8 cellular contexts compared by ENCODE assay signal in genomic region chr15:62164500-62165028, GRCh38. TPM values are rescaled to one million over a fixed set of nuclear protein-coding genes. Genes with fewer than 3 reads are reported as not detected.
DNase-seq lines count a peak whose midpoint lies in the region; ATAC-seq, FAIRE-seq and TF ChIP-seq lines count a peak whose summit lies in the region.

No MANE protein-coding gene starts in this region.

- H3K4me3 ChIP-seq in brain microvascular endothelial cell (ENCODE audit: low read depth, low read length) (peak overlapping the region; percentile 16), thymus (ENCODE audit: low read length) (peak overlapping the region; percentile 43)

- in situ Hi-C loops in brain microvascular endothelial cell (cut with HindIII; ENCODE audit: low pct_ligation_motif_present, low sequenced_read_pairs), result no loop called here

- WGBS in thymus, result 1% methylated on average over 76 of the region's 76 CpGs

- H3K27ac ChIP-seq in brain microvascular endothelial cell (no peak overlapping the region), thymus (ENCODE audit: low read depth) (no peak overlapping the region)

- H3K4me1 ChIP-seq in thymus (ENCODE audit: control insufficient read depth, insufficient read depth, low read length), result peaks cover 3% of the 10 kb centered on the region

- no peak for ATAC-seq in GM19023 (IDR thresholded peaks at IDR 0.05; ENCODE audit: unreplicated experiment)

- FAIRE-seq in HTR-8/SVneo (lab: Jason Lieb, UNC), result no peak
- no peak for FAIRE-seq in GM19239 (lab: Jason Lieb, UNC)

- TF ChIP-seq CTCF in brain microvascular endothelial cell (IDR thresholded peaks at IDR 0.05; ENCODE audit: low read depth, low read length, missing control alignments), result no peak

- peaks cover 36% of the 10 kb centered on the region for H3K27me3 ChIP-seq in brain microvascular endothelial cell (replicated peaks)
- peaks cover 43% of the 10 kb centered on the region for H3K27me3 ChIP-seq in thymus (ENCODE audit: control insufficient read depth, insufficient read depth)

- no peaks in the 10 kb centered on the region for H3K36me3 ChIP-seq in brain microvascular endothelial cell (replicated peaks)
- no peaks in the 10 kb centered on the region for H3K36me3 ChIP-seq in thymus (ENCODE audit: control insufficient read depth, insufficient read depth)

- no peaks in the 10 kb centered on the region for H3K9me3 ChIP-seq in thymus (ENCODE audit: control insufficient read depth)

- peak; percentile 27 for DNase-seq in activated CD4-positive, alpha-beta T cell treated with anti-CD3 and anti-CD28 coated beads for 48 hours
- DNase-seq in activated CD4-positive, alpha-beta T cell treated with anti-CD3 and anti-CD28 coated beads, Interleukin-2, amount 50 U/mL, for 1 hour, result no peak
- DNase-seq in brain microvascular endothelial cell (no peak), left kidney (ENCODE audit: low read depth, low spot score) (peak; percentile 66), HTR-8/SVneo (ENCODE audit: insufficient read length, low spot score) (no peak), GM19239 (ENCODE audit: insufficient read length, low spot score) (no peak)

RNA-seq across cellular contexts. Expression of gene C2CD4B, which starts 0.5 kb away (rescaled TPM):
- polyA plus RNA-seq in thymus, result 8.8 TPM

Comparison
In these comparisons a context has a peak if more than half of its experiments do, and no peak if none do; other contexts are left out.
1. DNase-seq: peak in activated CD4-positive, alpha-beta T cell treated with anti-CD3 and anti-CD28 coated beads for 48 hours (single experiment) and left kidney (single experiment); none in activated CD4-positive, alpha-beta T cell treated with anti-CD3 and anti-CD28 coated beads, Interleukin-2, amount 50 U/mL, for 1 hour (single experiment), brain microvascular endothelial cell (single experiment), HTR-8/SVneo (single experiment) and GM19239 (single experiment).